In the genomic region with DNA sequence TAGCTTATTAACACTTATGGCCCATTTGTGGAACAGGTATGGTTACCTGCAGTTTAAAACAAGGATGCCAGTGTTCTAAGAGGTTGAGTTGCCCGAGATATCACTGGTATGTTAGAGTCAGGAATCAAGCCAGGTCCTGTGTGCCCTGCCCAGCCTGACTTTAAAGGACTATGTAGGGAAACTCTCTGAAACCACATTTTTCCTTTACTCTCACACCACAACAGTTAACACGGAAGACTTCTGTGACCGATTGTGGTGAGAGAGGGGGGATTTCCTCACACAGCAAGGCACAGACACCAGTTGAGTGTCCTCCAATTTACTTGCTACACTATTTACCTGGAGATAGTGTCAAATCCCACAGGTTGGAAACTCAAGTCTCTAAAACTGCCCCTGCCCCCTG, we compare ENCODE assay signal across 11 cellular contexts. TPM values are rescaled to one million over a fixed set of nuclear protein-coding genes. Genes with fewer than 3 reads are reported as not detected.
DNase-seq lines count a peak whose midpoint lies in the region; ATAC-seq, FAIRE-seq and TF ChIP-seq lines count a peak whose summit lies in the region.
"Had no signal": no experiment of that assay in that cellular context is flagged by ENCODE, and none has a peak within 500 bp of the region (broad histone marks: within the 10 kb centered on the region; RNA-seq: fewer than 3 reads in every experiment).

No MANE protein-coding gene starts in this region.

- H3K4me3 Mint-ChIP-seq in naive thymus-derived CD8-positive, alpha-beta T cell, result peak overlapping the region in 3 of 10 donors; percentile 12 to 31 (median 14)

- peak; percentile 26 for ATAC-seq in HG02678 (IDR thresholded peaks at IDR 0.05; ENCODE audit: unreplicated experiment)
- peak; percentile 28 to 58 for ATAC-seq in naive thymus-derived CD8-positive, alpha-beta T cell
- no peak for ATAC-seq in GM19455 (IDR thresholded peaks at IDR 0.05; ENCODE audit: unreplicated experiment)

- no peak overlapping the region for H3K27ac Mint-ChIP-seq in naive thymus-derived CD8-positive, alpha-beta T cell

- DNase-seq in GM18507 (ENCODE audit: extremely low spot score, insufficient read length, low read depth), result no peak
- peak in 1 of 10 donors; percentile 10 for DNase-seq in naive thymus-derived CD8-positive, alpha-beta T cell
- no peak for DNase-seq in urothelium cell line (ENCODE audit: low spot score)
- no peak for DNase-seq in AML-193 (lab: John Stamatoyannopoulos, UW)
- no peak for DNase-seq in NCI-H748 (lab: John Stamatoyannopoulos, UW; ENCODE audit: unreplicated experiment)
- DNase-seq: activated CD4-positive, CD25-positive, alpha-beta regulatory T cell; adrenal gland; NCI-H1105 had no signal

- peaks cover 2 to 17% (median 14%) of the 10 kb centered on the region in 3 donors for H3K36me3 Mint-ChIP-seq in naive thymus-derived CD8-positive, alpha-beta T cell

- H3K27me3 Mint-ChIP-seq in naive thymus-derived CD8-positive, alpha-beta T cell, result peaks cover 9 to 52% (median 16%) of the 10 kb centered on the region in 5 donors

- peak; percentile 90 for FAIRE-seq in GM18507 (lab: Jason Lieb, UNC)
- FAIRE-seq in urothelium cell line (lab: Jason Lieb, UNC), result no peak

- peak overlapping the region; percentile 85 for H3K27ac ChIP-seq in VCaP
- H3K27ac ChIP-seq: adrenal gland had no signal

- no peak for TF ChIP-seq CTCF in VCaP (conservative IDR thresholded peaks at IDR 0.05)

- peaks cover 22 to 68% (median 53%) of the 10 kb centered on the region in 4 donors for H3K4me1 Mint-ChIP-seq in naive thymus-derived CD8-positive, alpha-beta T cell

- POLR2A ChIA-PET in naive thymus-derived CD8-positive, alpha-beta T cell (lab: Charles Lee), result interaction anchor here (0.6 kb wide), 1 partner anchor 278 kb away, joined by 5 read pairs; no protein-coding TSS in a partner anchor

- peaks cover 0 to 7% (median 0%) of the 10 kb centered on the region in 9 donors for H3K9me3 Mint-ChIP-seq in naive thymus-derived CD8-positive, alpha-beta T cell

RNA-seq across cellular contexts. Expression of a gene that starts 47.8 kb away (rescaled TPM):
- total RNA-seq in naive thymus-derived CD8-positive, alpha-beta T cell, result 1 to 10 TPM; 2.1 to 3.5 TPM
- polyA plus RNA-seq in naive thymus-derived CD8-positive, alpha-beta T cell, result 1 to 10 TPM; 1.1 to 5.3 (median 2.3) TPM
